10 cellular contexts compared by ENCODE assay signal in genomic region chr15:78317145-78317836, GRCh38. TPM values are rescaled to one million over a fixed set of nuclear protein-coding genes. Genes with fewer than 3 reads are reported as not detected.
DNase-seq lines count a peak whose midpoint lies in the region; ATAC-seq, FAIRE-seq and TF ChIP-seq lines count a peak whose summit lies in the region.
"Had no signal": no experiment of that assay in that cellular context is flagged by ENCODE, and none has a peak within 500 bp of the region (broad histone marks: within the 10 kb centered on the region; RNA-seq: fewer than 3 reads in every experiment).

No MANE protein-coding gene starts in this region.

- H3K27ac ChIP-seq in small intestine (ENCODE audit: low read depth in 1 of 2, low read length in 1 of 2) = peak overlapping the region; percentile 74 to 82
- H3K27ac ChIP-seq: BLaER1 had no signal

- H3K4me3 ChIP-seq in foreskin fibroblast (ENCODE audit: low read depth in 1 of 2, low read length in 2 of 2) (no peak overlapping the region), small intestine (ENCODE audit: low read depth in 1 of 2, low read length in 2 of 2) (no peak overlapping the region)
- H3K4me3 ChIP-seq: BLaER1 had no signal

- no peaks in the 10 kb centered on the region for H3K9me3 ChIP-seq in small intestine (ENCODE audit: control insufficient read depth, low read depth)
- H3K9me3 ChIP-seq: BLaER1 had no signal

- peak; percentile 11 for TF ChIP-seq CTCF in foreskin fibroblast (IDR thresholded peaks at IDR 0.05; ENCODE audit: low read depth, low read length)

- peak; percentile 8 for DNase-seq in activated CD4-positive, alpha-beta T cell treated with anti-CD3 and anti-CD28 coated beads for 48 hours
- no peak for DNase-seq in activated CD4-positive, alpha-beta T cell treated with anti-CD3 and anti-CD28 coated beads for 4 hours
- DNase-seq in RPMI8226 = peak; percentile 33
- DNase-seq in foreskin fibroblast = peak in 1 of 2 donors; percentile 38
- peak; percentile 76 for DNase-seq in small intestine
- no peak for DNase-seq in NCI-H128 (lab: John Stamatoyannopoulos, UW; ENCODE audit: unreplicated experiment)
- DNase-seq: activated CD4-positive, CD25-positive, alpha-beta regulatory T cell had no signal

- no peak for FAIRE-seq in small intestine (lab: Jason Lieb, UNC)

- 22 to 66% (median 45%) methylated on average over 8 of the region's 8 CpGs for WGBS in small intestine, 3 donors

- H3K4me1 ChIP-seq in small intestine (ENCODE audit: control insufficient read depth in 2 of 2, insufficient read depth in 1 of 2, low read depth in 1 of 2, low read length in 1 of 2) = peaks cover 0 to 2% of the 10 kb centered on the region in 2 donors

- no peaks in the 10 kb centered on the region for H3K36me3 ChIP-seq in small intestine (ENCODE audit: control insufficient read depth in 2 of 2, insufficient read depth in 2 of 2, low read length in 2 of 2)
- H3K36me3 ChIP-seq: BLaER1 had no signal

- ATAC-seq in HG02981 (IDR thresholded peaks at IDR 0.05; ENCODE audit: unreplicated experiment) (no peak), GM19395 (IDR thresholded peaks at IDR 0.05; ENCODE audit: unreplicated experiment) (no peak)

- no peaks in the 10 kb centered on the region for H3K27me3 ChIP-seq in small intestine (ENCODE audit: control insufficient read depth in 2 of 2, insufficient read depth in 2 of 2, low read length in 2 of 2)
- H3K27me3 ChIP-seq: BLaER1 had no signal

RNA-seq across cellular contexts. Expression of gene SKIC8, which starts 17.9 kb away (rescaled TPM):
- polyA plus RNA-seq in small intestine = 10 to 100 TPM; 45.9 to 68.0 (median 60.0) TPM

RNA-seq across cellular contexts. Expression of gene CRABP1, which starts 22.9 kb away (rescaled TPM):
- polyA plus RNA-seq in small intestine = 10 to 100 TPM in 1 of 3 donors, not detected in 2; 16.0 TPM

RNA-seq across cellular contexts. Expression of gene DNAJA4, which starts 52.9 kb away (rescaled TPM):
- polyA plus RNA-seq in small intestine = 10 to 100 TPM; 10.7 to 17.2 (median 12.7) TPM

Comparison
In these comparisons a context has a peak if more than half of its experiments do, and no peak if none do; other contexts are left out.
1. DNase-seq: peak in activated CD4-positive, alpha-beta T cell treated with anti-CD3 and anti-CD28 coated beads for 48 hours (single experiment), RPMI8226 (single experiment) and small intestine (single experiment); none in activated CD4-positive, alpha-beta T cell treated with anti-CD3 and anti-CD28 coated beads for 4 hours (0 of 2) and NCI-H128 (single experiment).